ENCODE assay signal across 1 cellular context in the genomic region with DNA sequence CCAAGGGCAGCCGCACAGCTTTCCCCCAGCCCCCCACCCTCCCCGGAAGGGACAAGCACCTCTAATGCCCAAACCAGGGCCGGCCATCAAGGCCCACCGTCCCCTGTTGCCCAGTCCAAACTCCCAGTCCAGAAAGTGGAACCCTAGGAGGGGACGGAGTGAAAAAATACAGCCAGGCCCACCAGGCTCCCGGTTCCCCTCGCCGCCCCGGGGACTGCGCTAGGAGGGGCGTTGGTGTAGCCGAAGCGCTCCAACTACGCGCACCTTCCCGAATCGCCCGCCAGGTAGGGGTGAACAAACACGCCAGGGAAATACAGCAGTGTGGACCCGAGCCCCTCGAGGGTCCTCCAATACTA.
TF ChIP-seq lines count a peak whose summit lies in the region.

No MANE protein-coding gene starts in this region.

TF ChIP-seq in HepG2, 621 proteins besides CTCF, POLR2A, EP300 and RAD21:
- TF ChIP-seq, protein P1, sequence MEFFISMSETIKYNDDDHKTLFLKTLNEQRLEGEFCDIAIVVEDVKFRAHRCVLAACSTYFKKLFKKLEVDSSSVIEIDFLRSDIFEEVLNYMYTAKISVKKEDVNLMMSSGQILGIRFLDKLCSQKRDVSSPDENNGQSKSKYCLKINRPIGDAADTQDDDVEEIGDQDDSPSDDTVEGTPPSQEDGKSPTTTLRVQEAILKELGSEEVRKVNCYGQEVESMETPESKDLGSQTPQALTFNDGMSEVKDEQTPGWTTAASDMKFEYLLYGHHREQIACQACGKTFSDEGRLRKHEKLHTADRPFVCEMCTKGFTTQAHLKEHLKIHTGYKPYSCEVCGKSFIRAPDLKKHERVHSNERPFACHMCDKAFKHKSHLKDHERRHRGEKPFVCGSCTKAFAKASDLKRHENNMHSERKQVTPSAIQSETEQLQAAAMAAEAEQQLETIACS (CRISPR knock-in tag; IDR thresholded peaks at IDR 0.05): 0 out of 2 replicates have a peak, but pooled peaks have one; percentile 7
- TF ChIP-seq KDM2A (CRISPR knock-in tag; IDR thresholded peaks at IDR 0.05; ENCODE audit: borderline replicate concordance, low read depth) (0 out of 2 replicates have a peak, but pooled peaks have one; percentile 18), LCORL (IDR thresholded peaks at IDR 0.05) (no peak), LCORL (CRISPR knock-in tag; IDR thresholded peaks at IDR 0.05) (peak; percentile 42), NONO (IDR thresholded peaks at IDR 0.05) (no peak), NONO (CRISPR knock-in tag; conservative IDR thresholded peaks at IDR 0.05) (0 out of 2 replicates have a peak, but pooled peaks have one; percentile 13), AGO2 (optimal IDR thresholded peaks at IDR 0.05; ENCODE audit: low read depth, low read length) (peak; percentile 37), ZNF224 (CRISPR knock-in tag; IDR thresholded peaks at IDR 0.05) (no peak), ZNF326 (CRISPR knock-in tag; IDR thresholded peaks at IDR 0.05; ENCODE audit: borderline replicate concordance) (no peak), ASH2L (IDR thresholded peaks at IDR 0.05; ENCODE audit: insufficient read length, low read depth, low read length) (peak; percentile 16), ZBTB7A (CRISPR knock-in tag; IDR thresholded peaks at IDR 0.05) (0 out of 2 replicates have a peak, but pooled peaks have one; percentile 51), KDM5B (CRISPR knock-in tag; IDR thresholded peaks at IDR 0.05; ENCODE audit: borderline replicate concordance) (0 out of 2 replicates have a peak, but pooled peaks have one; percentile 7), ZNF546 (CRISPR knock-in tag; conservative IDR thresholded peaks at IDR 0.05) (0 out of 2 replicates have a peak, but pooled peaks have one; percentile 31), SIN3A (IDR thresholded peaks at IDR 0.05; ENCODE audit: borderline replicate concordance, low read depth, low read length) (peak; percentile 12; the same call in 1 of the 2 replicates), ZNF335 (CRISPR knock-in tag; IDR thresholded peaks at IDR 0.05) (no peak), HNRNPLL (IDR thresholded peaks at IDR 0.05; ENCODE audit: low read depth, low read length, poor library complexity, severe bottlenecking) (peak; percentile 50), ZFX (CRISPR knock-in tag; IDR thresholded peaks at IDR 0.05; ENCODE audit: low read depth) (peak; percentile 65)
- TF ChIP-seq, protein P2, sequence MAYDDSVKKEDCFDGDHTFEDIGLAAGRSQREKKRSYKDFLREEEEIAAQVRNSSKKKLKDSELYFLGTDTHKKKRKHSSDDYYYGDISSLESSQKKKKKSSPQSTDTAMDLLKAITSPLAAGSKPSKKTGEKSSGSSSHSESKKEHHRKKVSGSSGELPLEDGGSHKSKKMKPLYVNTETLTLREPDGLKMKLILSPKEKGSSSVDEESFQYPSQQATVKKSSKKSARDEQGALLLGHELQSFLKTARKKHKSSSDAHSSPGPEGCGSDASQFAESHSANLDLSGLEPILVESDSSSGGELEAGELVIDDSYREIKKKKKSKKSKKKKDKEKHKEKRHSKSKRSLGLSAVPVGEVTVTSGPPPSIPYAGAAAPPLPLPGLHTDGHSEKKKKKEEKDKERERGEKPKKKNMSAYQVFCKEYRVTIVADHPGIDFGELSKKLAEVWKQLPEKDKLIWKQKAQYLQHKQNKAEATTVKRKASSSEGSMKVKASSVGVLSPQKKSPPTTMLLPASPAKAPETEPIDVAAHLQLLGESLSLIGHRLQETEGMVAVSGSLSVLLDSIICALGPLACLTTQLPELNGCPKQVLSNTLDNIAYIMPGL (CRISPR knock-in tag; IDR thresholded peaks at IDR 0.05; ENCODE audit: borderline replicate concordance in 1 of 2, low read depth in 1 of 2): 0 out of 4 replicates have a peak, but pooled peaks of 1 of the 2 experiments have one; percentile 7
- TF ChIP-seq, protein P3, sequence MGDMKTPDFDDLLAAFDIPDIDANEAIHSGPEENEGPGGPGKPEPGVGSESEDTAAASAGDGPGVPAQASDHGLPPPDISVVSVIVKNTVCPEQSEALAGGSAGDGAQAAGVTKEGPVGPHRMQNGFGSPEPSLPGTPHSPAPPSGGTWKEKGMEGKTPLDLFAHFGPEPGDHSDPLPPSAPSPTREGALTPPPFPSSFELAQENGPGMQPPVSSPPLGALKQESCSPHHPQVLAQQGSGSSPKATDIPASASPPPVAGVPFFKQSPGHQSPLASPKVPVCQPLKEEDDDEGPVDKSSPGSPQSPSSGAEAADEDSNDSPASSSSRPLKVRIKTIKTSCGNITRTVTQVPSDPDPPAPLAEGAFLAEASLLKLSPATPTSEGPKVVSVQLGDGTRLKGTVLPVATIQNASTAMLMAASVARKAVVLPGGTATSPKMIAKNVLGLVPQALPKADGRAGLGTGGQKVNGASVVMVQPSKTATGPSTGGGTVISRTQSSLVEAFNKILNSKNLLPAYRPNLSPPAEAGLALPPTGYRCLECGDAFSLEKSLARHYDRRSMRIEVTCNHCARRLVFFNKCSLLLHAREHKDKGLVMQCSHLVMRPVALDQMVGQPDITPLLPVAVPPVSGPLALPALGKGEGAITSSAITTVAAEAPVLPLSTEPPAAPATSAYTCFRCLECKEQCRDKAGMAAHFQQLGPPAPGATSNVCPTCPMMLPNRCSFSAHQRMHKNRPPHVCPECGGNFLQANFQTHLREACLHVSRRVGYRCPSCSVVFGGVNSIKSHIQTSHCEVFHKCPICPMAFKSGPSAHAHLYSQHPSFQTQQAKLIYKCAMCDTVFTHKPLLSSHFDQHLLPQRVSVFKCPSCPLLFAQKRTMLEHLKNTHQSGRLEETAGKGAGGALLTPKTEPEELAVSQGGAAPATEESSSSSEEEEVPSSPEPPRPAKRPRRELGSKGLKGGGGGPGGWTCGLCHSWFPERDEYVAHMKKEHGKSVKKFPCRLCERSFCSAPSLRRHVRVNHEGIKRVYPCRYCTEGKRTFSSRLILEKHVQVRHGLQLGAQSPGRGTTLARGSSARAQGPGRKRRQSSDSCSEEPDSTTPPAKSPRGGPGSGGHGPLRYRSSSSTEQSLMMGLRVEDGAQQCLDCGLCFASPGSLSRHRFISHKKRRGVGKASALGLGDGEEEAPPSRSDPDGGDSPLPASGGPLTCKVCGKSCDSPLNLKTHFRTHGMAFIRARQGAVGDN (CRISPR knock-in tag; IDR thresholded peaks at IDR 0.05): peak; percentile 36; the same call in 1 of the 2 replicates
- TF ChIP-seq, protein P4, sequence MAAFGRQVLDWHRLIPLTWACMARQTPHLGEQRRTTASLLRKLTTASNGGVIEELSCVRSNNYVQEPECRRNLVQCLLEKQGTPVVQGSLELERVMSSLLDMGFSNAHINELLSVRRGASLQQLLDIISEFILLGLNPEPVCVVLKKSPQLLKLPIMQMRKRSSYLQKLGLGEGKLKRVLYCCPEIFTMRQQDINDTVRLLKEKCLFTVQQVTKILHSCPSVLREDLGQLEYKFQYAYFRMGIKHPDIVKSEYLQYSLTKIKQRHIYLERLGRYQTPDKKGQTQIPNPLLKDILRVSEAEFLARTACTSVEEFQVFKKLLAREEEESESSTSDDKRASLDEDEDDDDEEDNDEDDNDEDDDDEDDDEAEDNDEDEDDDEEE (CRISPR knock-in tag; IDR thresholded peaks at IDR 0.05): 0 out of 2 replicates have a peak, but pooled peaks have one; percentile 42
- TF ChIP-seq, protein P5, sequence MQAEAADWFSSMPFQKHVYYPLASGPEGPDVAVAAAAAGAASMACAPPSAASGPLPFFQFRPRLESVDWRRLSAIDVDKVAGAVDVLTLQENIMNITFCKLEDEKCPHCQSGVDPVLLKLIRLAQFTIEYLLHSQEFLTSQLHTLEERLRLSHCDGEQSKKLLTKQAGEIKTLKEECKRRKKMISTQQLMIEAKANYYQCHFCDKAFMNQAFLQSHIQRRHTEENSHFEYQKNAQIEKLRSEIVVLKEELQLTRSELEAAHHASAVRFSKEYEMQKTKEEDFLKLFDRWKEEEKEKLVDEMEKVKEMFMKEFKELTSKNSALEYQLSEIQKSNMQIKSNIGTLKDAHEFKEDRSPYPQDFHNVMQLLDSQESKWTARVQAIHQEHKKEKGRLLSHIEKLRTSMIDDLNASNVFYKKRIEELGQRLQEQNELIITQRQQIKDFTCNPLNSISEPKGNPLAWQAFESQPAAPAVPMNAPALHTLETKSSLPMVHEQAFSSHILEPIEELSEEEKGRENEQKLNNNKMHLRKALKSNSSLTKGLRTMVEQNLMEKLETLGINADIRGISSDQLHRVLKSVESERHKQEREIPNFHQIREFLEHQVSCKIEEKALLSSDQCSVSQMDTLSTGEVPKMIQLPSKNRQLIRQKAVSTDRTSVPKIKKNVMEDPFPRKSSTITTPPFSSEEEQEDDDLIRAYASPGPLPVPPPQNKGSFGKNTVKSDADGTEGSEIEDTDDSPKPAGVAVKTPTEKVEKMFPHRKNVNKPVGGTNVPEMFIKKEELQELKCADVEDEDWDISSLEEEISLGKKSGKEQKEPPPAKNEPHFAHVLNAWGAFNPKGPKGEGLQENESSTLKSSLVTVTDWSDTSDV (CRISPR knock-in tag; IDR thresholded peaks at IDR 0.05): no peak
